Comparison of ENCODE assay signal across 18 cellular contexts in genomic region chr10:111392910-111393309, GRCh38.
"Had no signal": no experiment of that assay in that cellular context is flagged by ENCODE, and none has a peak within 500 bp of the region (broad histone marks: within the 10 kb centered on the region; RNA-seq: fewer than 3 reads in every experiment).

No MANE protein-coding gene starts in this region.

- ATAC-seq: activated naive CD4-positive, alpha-beta T cell treated with anti-CD3 and anti-CD28 coated beads, Interleukin-2, amount 50 U/mL, for 72 hours; foreskin keratinocyte; natural killer cell treated with Interleukin-12 subunit alpha and Interleukin-12 subunit beta and Interleukin-15 and Interleukin-18, amount 100 ng/mL, for 72 hours; stimulated activated naive B cell treated with anti-CD40 and anti-IgM and Interleukin-4, amounts not matched to agents 10 μg/mL and 1 μg/mL and 100 μg/mL, for 72 hours; upper lobe of right lung had no signal

- H3K4me3 ChIP-seq: cardiac muscle cell, esophagus squamous epithelium, hepatocyte, right atrium auricular region, upper lobe of right lung had no signal

- H3K36me3 ChIP-seq: cardiac muscle cell, esophagus squamous epithelium, right atrium auricular region, upper lobe of right lung had no signal

- H3K4me1 ChIP-seq: esophagus squamous epithelium, foreskin keratinocyte, right atrium auricular region, upper lobe of right lung had no signal

- H3K27me3 ChIP-seq: cardiac muscle cell, esophagus squamous epithelium, foreskin keratinocyte, hepatocyte, right atrium auricular region, upper lobe of right lung had no signal

- DNase-seq: activated CD4-positive, alpha-beta T cell treated with anti-CD3 and anti-CD28 coated beads for 1 hour; activated CD8-positive, alpha-beta memory T cell treated with anti-CD3 and anti-CD28 coated beads for 24 hours; activated gamma-delta T cell; dermis blood vessel endothelial cell; effector memory CD4-positive, alpha-beta T cell; esophagus squamous epithelium; foreskin keratinocyte; occipital lobe; stimulated activated CD4-positive, alpha-beta T cell treated with anti-CD3 and anti-CD28 coated beads, Interleukin-4, amount 100 ng/mL, for 4 hours; stimulated activated naive B cell treated with anti-CD40 and anti-IgM and Interleukin-4, amounts not matched to agents 10 μg/mL and 1 μg/mL and 100 μg/mL, for 72 hours; T-helper 2 cell; upper lobe of right lung had no signal

- H2AFZ ChIP-seq: hepatocyte had no signal

- H3K9me3 ChIP-seq: esophagus squamous epithelium, right atrium auricular region, upper lobe of right lung had no signal

- H3K79me2 ChIP-seq: hepatocyte had no signal

- H3K27ac ChIP-seq: cardiac muscle cell, foreskin keratinocyte, hepatocyte, right atrium auricular region, upper lobe of right lung, VCaP had no signal

- H3K4me2 ChIP-seq: hepatocyte had no signal
